27 cellular contexts compared by ENCODE assay signal in the genomic region with DNA sequence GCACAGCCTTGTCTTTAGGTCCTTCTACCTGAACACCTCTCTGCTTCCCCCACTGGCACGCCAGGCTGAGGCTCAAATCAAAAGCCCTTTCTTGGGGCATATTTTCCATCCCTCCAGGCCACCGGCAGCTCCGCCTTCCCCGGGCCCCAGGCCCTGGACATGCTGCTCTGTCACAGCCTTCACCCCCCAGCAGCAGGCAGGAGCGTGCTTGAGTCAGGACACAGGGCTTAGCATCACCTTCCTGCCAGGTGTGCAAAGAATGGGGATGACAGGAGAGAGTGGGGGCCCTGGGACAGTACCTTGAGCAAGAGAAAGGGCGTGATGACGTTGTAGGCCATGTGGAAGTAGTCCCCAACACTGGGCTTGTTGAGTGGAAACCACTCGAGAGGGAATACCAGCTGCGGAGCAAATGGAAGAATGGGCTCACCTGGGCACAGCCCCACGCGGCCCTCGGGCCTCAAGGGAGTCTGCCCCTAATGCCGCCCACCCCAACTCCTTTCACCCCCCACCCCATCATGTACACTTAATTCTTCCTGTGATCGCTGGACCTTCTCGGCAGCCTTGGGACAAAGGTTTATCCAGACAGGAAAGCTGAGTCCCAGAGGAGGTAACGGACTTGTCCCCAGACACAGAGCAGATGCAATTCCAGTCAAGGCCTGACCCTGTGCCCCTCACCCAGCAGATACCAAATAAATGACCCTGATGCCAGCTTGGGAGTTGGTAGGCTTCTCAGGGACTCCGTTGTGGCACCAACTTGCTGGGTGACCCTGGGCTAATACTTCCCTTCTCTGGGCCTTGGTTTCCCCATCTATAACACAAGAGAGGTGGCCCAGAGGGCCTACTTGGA. TPM values are rescaled to one million over a fixed set of nuclear protein-coding genes. Genes with fewer than 3 reads are reported as not detected.
DNase-seq lines count a peak whose midpoint lies in the region; ATAC-seq and TF ChIP-seq lines count a peak whose summit lies in the region.
"Had no signal": no experiment of that assay in that cellular context is flagged by ENCODE, and none has a peak within 500 bp of the region (broad histone marks: within the 10 kb centered on the region; RNA-seq: fewer than 3 reads in every experiment).

No MANE protein-coding gene starts in this region.

- H3K4me1 ChIP-seq in endodermal cell (ENCODE audit: control insufficient read depth, insufficient read depth, low read length), result no peaks in the 10 kb centered on the region
- H3K4me1 ChIP-seq: uterus had no signal

- no peaks in the 10 kb centered on the region for H3K27me3 ChIP-seq in endodermal cell (ENCODE audit: control insufficient read depth, insufficient read depth, low read length, poor library complexity, severe bottlenecking)
- H3K27me3 ChIP-seq in WERI-Rb-1 (ENCODE audit: insufficient read depth, low read depth, severe bottlenecking), result no peaks in the 10 kb centered on the region
- H3K27me3 ChIP-seq: ascending aorta, colonic mucosa, testis, uterus had no signal

- 92 to 93% methylated on average over 8 to 17 of the region's 17 CpGs for WGBS in endodermal cell (ENCODE audit: insufficient coverage in 1 of 2, insufficient read length in 1 of 2), 2 experiments

- H3K27ac ChIP-seq in endodermal cell (ENCODE audit: low read depth, low read length) (no peak overlapping the region), WERI-Rb-1 (no peak overlapping the region)
- H3K27ac ChIP-seq: ascending aorta, colonic mucosa, KMS-11, testis, uterus had no signal

- H3K36me3 Mint-ChIP-seq in endodermal cell (ENCODE audit: low read depth), result peaks cover 30% of the 10 kb centered on the region
- peaks cover 2% of the 10 kb centered on the region for H3K36me3 Mint-ChIP-seq in osteocyte (ENCODE audit: unreplicated experiment)

- peaks cover 37% of the 10 kb centered on the region for H3K36me3 ChIP-seq in endodermal cell (ENCODE audit: control insufficient read depth, insufficient read depth, low read length)
- H3K36me3 ChIP-seq in WERI-Rb-1, result peaks cover 89% of the 10 kb centered on the region
- H3K36me3 ChIP-seq: colonic mucosa, uterus had no signal

- peaks cover 5% of the 10 kb centered on the region for H3K9me3 ChIP-seq in endodermal cell (ENCODE audit: control insufficient read depth, low read length)
- no peaks in the 10 kb centered on the region for H3K9me3 ChIP-seq in WERI-Rb-1 (ENCODE audit: severe bottlenecking)
- H3K9me3 ChIP-seq: ascending aorta, colonic mucosa, testis, uterus had no signal

- H3K27me3 Mint-ChIP-seq in endodermal cell (ENCODE audit: insufficient read depth) (no peaks in the 10 kb centered on the region), osteocyte (ENCODE audit: unreplicated experiment) (no peaks in the 10 kb centered on the region)
- H3K27me3 Mint-ChIP-seq: activated CD8-positive, alpha-beta T cell treated with anti-CD3 and anti-CD28 coated beads for 36 hours; activated naive CD8-positive, alpha-beta T cell; naive thymus-derived CD8-positive, alpha-beta T cell had no signal

- no peak overlapping the region for H3K4me3 ChIP-seq in endodermal cell (ENCODE audit: low read length)
- no peak overlapping the region for H3K4me3 ChIP-seq in WERI-Rb-1 (ENCODE audit: low read depth, low read length)
- H3K4me3 ChIP-seq: ascending aorta, colonic mucosa, lung, testis, uterus had no signal

- DNase-seq in left cardiac atrium, result peak; percentile 17
- no peak for DNase-seq in Right ventricle myocardium superior
- peak; percentile 37 for DNase-seq in endodermal cell
- DNase-seq in osteocyte (ENCODE audit: extremely low spot score, unreplicated experiment), result no peak
- DNase-seq in DMS 273 (lab: John Stamatoyannopoulos, UW; ENCODE audit: unreplicated experiment), result no peak
- DNase-seq in WERI-Rb-1, result no peak
- DNase-seq: activated CD4-positive, CD25-positive, alpha-beta regulatory T cell treated with anti-CD3 and anti-CD28 coated beads, Interleukin-2, amount 50 U/mL, for 72 hours; activated CD8-positive, alpha-beta T cell treated with anti-CD3 and anti-CD28 coated beads for 36 hours; CD8-positive, alpha-beta T cell; colonic mucosa; effector memory CD4-positive, alpha-beta T cell; EL; H7; MM.1S; NCI-H2029 treated with DMSO at 0.1 percent for 48 hours; NCI-H526; OCI-M1; stimulated activated naive CD4-positive, alpha-beta T cell treated with Interleukin-2 at 50 U/mL for 16 hours; testis had no signal

- H3K9me3 Mint-ChIP-seq in endodermal cell (no peaks in the 10 kb centered on the region), osteocyte (ENCODE audit: unreplicated experiment) (no peaks in the 10 kb centered on the region)
- H3K9me3 Mint-ChIP-seq: activated CD8-positive, alpha-beta T cell treated with anti-CD3 and anti-CD28 coated beads for 36 hours; CD8-positive, alpha-beta T cell; naive thymus-derived CD8-positive, alpha-beta T cell had no signal

- intact Hi-C loops in left cardiac atrium (cut with DNase I), result no loop called here
- intact Hi-C loops in Right ventricle myocardium superior (cut with DNase I), result no loop called here

- no peak for ATAC-seq in left cardiac atrium
- ATAC-seq in Right ventricle myocardium superior (ENCODE audit: poor library complexity), result no peak
- no peak for ATAC-seq in GM18511 (IDR thresholded peaks at IDR 0.05; ENCODE audit: unreplicated experiment)
- ATAC-seq in HG02973 (IDR thresholded peaks at IDR 0.05; ENCODE audit: unreplicated experiment), result no peak
- ATAC-seq: activated CD8-positive, alpha-beta T cell treated with anti-CD3 and anti-CD28 coated beads for 36 hours; CD8-positive, alpha-beta T cell; naive thymus-derived CD8-positive, alpha-beta T cell had no signal

- H3K4me1 Mint-ChIP-seq in endodermal cell, result no peaks in the 10 kb centered on the region
- no peaks in the 10 kb centered on the region for H3K4me1 Mint-ChIP-seq in osteocyte (ENCODE audit: unreplicated experiment)

- H3K4me3 Mint-ChIP-seq in endodermal cell (no peak overlapping the region), osteocyte (ENCODE audit: unreplicated experiment) (no peak overlapping the region)
- H3K4me3 Mint-ChIP-seq: activated CD8-positive, alpha-beta T cell treated with anti-CD3 and anti-CD28 coated beads for 36 hours; activated naive CD8-positive, alpha-beta T cell; CD8-positive, alpha-beta T cell; naive thymus-derived CD8-positive, alpha-beta T cell had no signal

- H3K27ac Mint-ChIP-seq in endodermal cell, result peak overlapping the region; percentile 35
- H3K27ac Mint-ChIP-seq in osteocyte (ENCODE audit: unreplicated experiment), result peak overlapping the region; percentile 8
- H3K27ac Mint-ChIP-seq: activated CD8-positive, alpha-beta T cell treated with anti-CD3 and anti-CD28 coated beads for 36 hours; activated naive CD8-positive, alpha-beta T cell; CD8-positive, alpha-beta T cell had no signal

- no peak overlapping the region for H3K9ac ChIP-seq in endodermal cell (ENCODE audit: extremely low read depth, low read length, poor library complexity, severe bottlenecking)
- H3K9ac ChIP-seq: KMS-11 had no signal

- TF ChIP-seq CTCF in endodermal cell (conservative IDR thresholded peaks at IDR 0.05) (no peak), osteocyte (IDR thresholded peaks at IDR 0.05) (no peak), WERI-Rb-1 (IDR thresholded peaks at IDR 0.05; ENCODE audit: low read depth, low read length) (no peak)

RNA-seq across cellular contexts. Expression of gene CALML4, which starts 9.1 kb away (rescaled TPM):
- 1 to 10 TPM; 3.7 to 4.3 TPM for total RNA-seq in left cardiac atrium
- 0.97 TPM for total RNA-seq in Right ventricle myocardium superior
- total RNA-seq in endodermal cell, result 10 to 100 TPM in 1 of 2 donors, 1 to 10 TPM in 1; 9.7 to 17.4 TPM
- polyA plus RNA-seq in endodermal cell (2013, experiment 1 of 2), result 7.7 TPM
- 7.1 TPM for polyA plus RNA-seq in endodermal cell (2013, experiment 2 of 2)
- 1.8 and 2.0 TPM in 2 replicates for total RNA-seq in osteocyte

RNA-seq across cellular contexts. Expression of gene CLN6, which starts 15.3 kb away (rescaled TPM):
- 10 to 100 TPM; 10.7 to 12.3 TPM for total RNA-seq in left cardiac atrium
- 6.9 TPM for total RNA-seq in Right ventricle myocardium superior
- total RNA-seq in endodermal cell, result 10 to 100 TPM; 51.6 to 59.6 TPM
- polyA plus RNA-seq in endodermal cell (2013, experiment 1 of 2), result 31.9 TPM
- polyA plus RNA-seq in endodermal cell (2013, experiment 2 of 2), result 28.2 TPM
- total RNA-seq in osteocyte, result 18.7 and 20.5 TPM in 2 replicates

Comparison
In these comparisons a context has a peak if more than half of its experiments do, and no peak if none do; other contexts are left out.
1. DNase-seq: peak in left cardiac atrium (single experiment) and endodermal cell (single experiment); none in Right ventricle myocardium superior (single experiment), osteocyte (single experiment), DMS 273 (single experiment) and WERI-Rb-1 (single experiment).